Comparison of ENCODE assay signal across 7 cellular contexts in the genomic region with DNA sequence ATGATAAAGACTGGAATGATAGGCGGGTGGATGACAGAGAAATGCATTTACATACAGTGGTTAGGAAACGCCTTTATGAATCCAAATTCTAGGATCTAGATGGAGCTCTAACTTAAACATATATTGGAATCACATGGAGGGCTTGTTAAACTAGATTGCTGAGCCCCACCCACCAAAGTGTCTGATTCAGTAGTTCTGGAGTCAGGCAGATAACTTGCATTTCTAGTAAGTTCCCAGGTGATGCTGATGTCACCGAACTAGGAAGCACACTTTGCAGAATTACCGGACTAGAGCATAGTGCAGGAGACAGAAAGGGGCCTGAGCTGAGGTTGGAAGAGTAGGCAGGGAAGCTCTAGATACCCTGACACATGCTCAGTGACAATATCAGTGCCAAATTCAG.
"Had no signal": no experiment of that assay in that cellular context is flagged by ENCODE, and none has a peak within 500 bp of the region (broad histone marks: within the 10 kb centered on the region; RNA-seq: fewer than 3 reads in every experiment).

No MANE protein-coding gene starts in this region.

- DNase-seq: IMR-90, KBM-7, KG1 had no signal

- H3K9ac ChIP-seq: KMS-11 had no signal

- ATAC-seq: HepG2 had no signal

- H3K4me2 ChIP-seq: KMS-11 had no signal

- FAIRE-seq: HepG2, HTR-8/SVneo had no signal

- H3K27ac ChIP-seq: HL-60, KMS-11 had no signal
